8 cellular contexts compared by ENCODE assay signal in the genomic region with DNA sequence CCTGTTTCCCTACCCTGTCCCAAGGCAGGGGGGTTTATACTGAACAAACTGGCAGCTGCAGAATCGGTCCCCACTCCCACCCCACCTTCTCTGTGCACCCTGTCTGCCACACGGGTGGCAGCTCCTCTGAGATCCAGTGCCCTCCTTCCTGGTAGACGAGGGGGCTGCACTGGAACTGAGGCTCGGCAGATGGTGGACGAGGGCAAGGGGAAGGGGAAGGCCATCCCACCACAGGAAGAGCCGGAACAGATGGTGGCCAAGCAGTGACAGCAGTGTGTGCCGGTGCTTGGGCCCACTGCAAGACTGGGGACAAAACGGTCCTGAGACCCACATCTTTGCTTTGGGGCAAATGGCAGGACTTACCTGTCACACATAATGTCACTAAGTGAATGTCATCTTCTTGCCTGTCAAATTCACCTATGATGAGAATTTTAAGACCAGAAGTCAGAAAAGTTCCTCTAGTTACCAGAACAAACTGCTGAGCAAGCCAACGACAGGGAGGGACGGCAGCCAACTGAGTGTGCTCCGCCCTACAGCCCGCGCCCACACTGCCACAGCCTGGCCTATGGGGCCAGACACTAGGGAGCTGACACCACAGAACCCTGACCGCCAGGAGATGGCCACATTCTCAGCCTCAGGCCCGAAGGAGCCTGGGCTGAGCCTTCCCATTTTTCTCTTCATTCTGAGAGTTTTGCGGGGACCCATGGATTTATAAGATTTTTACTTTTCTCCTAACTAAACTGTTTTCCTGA. TPM values are rescaled to one million over a fixed set of nuclear protein-coding genes. Genes with fewer than 3 reads are reported as not detected.
DNase-seq lines count a peak whose midpoint lies in the region; ATAC-seq and TF ChIP-seq lines count a peak whose summit lies in the region.

No MANE protein-coding gene starts in this region.

- no peaks in the 10 kb centered on the region for H3K9me3 Mint-ChIP-seq in mesothelial cell of epicardium
- H3K9me3 Mint-ChIP-seq in stimulated activated naive B cell treated with anti-CD40 and anti-IgM and Interleukin-4, amounts not matched to agents 10 μg/mL and 1 μg/mL and 100 μg/mL, for 72 hours, result no peaks in the 10 kb centered on the region

- H3K27ac Mint-ChIP-seq in mesothelial cell of epicardium, result peak overlapping the region; percentile 1
- no peak overlapping the region for H3K27ac Mint-ChIP-seq in stimulated activated naive B cell treated with anti-CD40 and anti-IgM and Interleukin-4, amounts not matched to agents 10 μg/mL and 1 μg/mL and 100 μg/mL, for 72 hours

- TF ChIP-seq CTCF in mesothelial cell of epicardium (IDR thresholded peaks at IDR 0.05; ENCODE audit: unreplicated experiment), result no peak
- no peak for TF ChIP-seq CTCF in GM10248 (IDR thresholded peaks at IDR 0.05; ENCODE audit: control extremely low read depth, extremely low read depth, low read depth, missing control alignments)
- TF ChIP-seq CTCF in GM20000 (IDR thresholded peaks at IDR 0.05; ENCODE audit: extremely low read depth, missing control alignments), result no peak

- H3K4me1 Mint-ChIP-seq in mesothelial cell of epicardium, result no peaks in the 10 kb centered on the region
- no peaks in the 10 kb centered on the region for H3K4me1 Mint-ChIP-seq in stimulated activated naive B cell treated with anti-CD40 and anti-IgM and Interleukin-4, amounts not matched to agents 10 μg/mL and 1 μg/mL and 100 μg/mL, for 72 hours

- H3K4me3 ChIP-seq in aorta (ENCODE audit: low read length in 2 of 2), result no peak overlapping the region

- peak; percentile 77 for ATAC-seq in esophagus mucosa
- peak; percentile 94 for ATAC-seq in aorta (ENCODE audit: low FRiP score)
- no peak for ATAC-seq in stimulated activated naive B cell treated with anti-CD40 and anti-IgM and Interleukin-4, amounts not matched to agents 10 μg/mL and 1 μg/mL and 100 μg/mL, for 72 hours (replicated peaks)

- H3K36me3 ChIP-seq in aorta (ENCODE audit: control insufficient read depth in 1 of 2, insufficient read depth in 2 of 2, low read length in 1 of 2), result peaks cover 7 to 10% of the 10 kb centered on the region in 2 donors

- CTCF ChIA-PET in GM10248 (lab: Yijun Ruan, JAX), result interaction anchor here (1.3 kb wide), 1 partner anchor 12 kb away, joined by 3 read pairs; no protein-coding TSS in a partner anchor

- no peaks in the 10 kb centered on the region for H3K4me1 ChIP-seq in aorta (ENCODE audit: control insufficient read depth in 1 of 2, insufficient read depth in 2 of 2, low read length in 2 of 2)

- H3K36me3 Mint-ChIP-seq in mesothelial cell of epicardium, result peaks cover 41% of the 10 kb centered on the region
- H3K36me3 Mint-ChIP-seq in stimulated activated naive B cell treated with anti-CD40 and anti-IgM and Interleukin-4, amounts not matched to agents 10 μg/mL and 1 μg/mL and 100 μg/mL, for 72 hours, result peaks cover 15 to 27% of the 10 kb centered on the region in 2 donors

- WGBS in aorta, 2 donors, result 24 to 29% methylated on average over 16 of the region's 16 CpGs

- no peaks in the 10 kb centered on the region for H3K27me3 Mint-ChIP-seq in mesothelial cell of epicardium (ENCODE audit: low read depth)
- no peaks in the 10 kb centered on the region for H3K27me3 Mint-ChIP-seq in stimulated activated naive B cell treated with anti-CD40 and anti-IgM and Interleukin-4, amounts not matched to agents 10 μg/mL and 1 μg/mL and 100 μg/mL, for 72 hours

- H3K4me3 Mint-ChIP-seq in mesothelial cell of epicardium, result no peak overlapping the region
- H3K4me3 Mint-ChIP-seq in stimulated activated naive B cell treated with anti-CD40 and anti-IgM and Interleukin-4, amounts not matched to agents 10 μg/mL and 1 μg/mL and 100 μg/mL, for 72 hours, result no peak overlapping the region

- POLR2A ChIA-PET in GM10248 (lab: Yijun Ruan, JAX), result no interaction called here

- DNase-seq in activated effector memory CD4-positive, alpha-beta T cell treated with anti-CD3 and anti-CD28 coated beads, Interleukin-2, amount 50 U/mL, for 16 hours, result peak; percentile 50
- no peak for DNase-seq in activated effector memory CD4-positive, alpha-beta T cell treated with Interleukin-2 at 50 U/mL for 16 hours
- DNase-seq in mesothelial cell of epicardium (ENCODE audit: low spot score in 2 of 2, unreplicated experiment in 2 of 2) (no peak), aorta (peak; percentile 93 to 94), GM10248 (ENCODE audit: extremely low spot score) (no peak), GM20000 (ENCODE audit: low spot score) (no peak)
- no peak for DNase-seq in stimulated activated naive B cell treated with anti-CD40 and anti-IgM and Interleukin-4, amounts not matched to agents 10 μg/mL and 1 μg/mL and 100 μg/mL, for 72 hours

- no peaks in the 10 kb centered on the region for H3K9me3 ChIP-seq in aorta (ENCODE audit: control insufficient read depth, low read length)

- no peaks in the 10 kb centered on the region for H3K27me3 ChIP-seq in aorta (ENCODE audit: control insufficient read depth in 1 of 2, insufficient read depth in 2 of 2, low read length in 1 of 2)

- intact Hi-C loops in aorta (cut with DNase I), result no loop called here

- no peak overlapping the region for H3K27ac ChIP-seq in aorta (ENCODE audit: low read depth in 1 of 2, low read length in 2 of 2)

RNA-seq across cellular contexts. Expression of gene NTAN1, which starts 14.4 kb away (rescaled TPM):
- total RNA-seq in esophagus mucosa (23.9 TPM), mesothelial cell of epicardium (22.1 to 23.3 TPM (median 22.8 TPM) in 3 replicates), aorta (10 to 100 TPM; 36.0 to 49.5 TPM)
- polyA plus RNA-seq in aorta, result 10 to 100 TPM; 64.3 to 99.8 TPM

RNA-seq across cellular contexts. Expression of gene RRN3, which starts 52.6 kb away (rescaled TPM):
- total RNA-seq in esophagus mucosa (16.5 TPM), mesothelial cell of epicardium (31.9 to 34.1 TPM (median 32.9 TPM) in 3 replicates), aorta (10 to 100 TPM; 19.1 to 22.9 TPM)
- 10 to 100 TPM in 1 of 2 donors, 1 to 10 TPM in 1; 9.4 to 11.7 TPM for polyA plus RNA-seq in aorta

Comparison
In these comparisons a context has a peak if more than half of its experiments do, and no peak if none do; other contexts are left out.
1. DNase-seq: peak in activated effector memory CD4-positive, alpha-beta T cell treated with anti-CD3 and anti-CD28 coated beads, Interleukin-2, amount 50 U/mL, for 16 hours (single experiment) and aorta (2 of 2); none in activated effector memory CD4-positive, alpha-beta T cell treated with Interleukin-2 at 50 U/mL for 16 hours (single experiment), mesothelial cell of epicardium (0 of 2), GM10248 (single experiment), stimulated activated naive B cell treated with anti-CD40 and anti-IgM and Interleukin-4, amounts not matched to agents 10 μg/mL and 1 μg/mL and 100 μg/mL, for 72 hours (single experiment) and GM20000 (single experiment).
2. ATAC-seq: peak in esophagus mucosa (single experiment) and aorta (single experiment); none in stimulated activated naive B cell treated with anti-CD40 and anti-IgM and Interleukin-4, amounts not matched to agents 10 μg/mL and 1 μg/mL and 100 μg/mL, for 72 hours (0 of 2).